Comparison of ENCODE assay signal across 8 cellular contexts in the genomic region with DNA sequence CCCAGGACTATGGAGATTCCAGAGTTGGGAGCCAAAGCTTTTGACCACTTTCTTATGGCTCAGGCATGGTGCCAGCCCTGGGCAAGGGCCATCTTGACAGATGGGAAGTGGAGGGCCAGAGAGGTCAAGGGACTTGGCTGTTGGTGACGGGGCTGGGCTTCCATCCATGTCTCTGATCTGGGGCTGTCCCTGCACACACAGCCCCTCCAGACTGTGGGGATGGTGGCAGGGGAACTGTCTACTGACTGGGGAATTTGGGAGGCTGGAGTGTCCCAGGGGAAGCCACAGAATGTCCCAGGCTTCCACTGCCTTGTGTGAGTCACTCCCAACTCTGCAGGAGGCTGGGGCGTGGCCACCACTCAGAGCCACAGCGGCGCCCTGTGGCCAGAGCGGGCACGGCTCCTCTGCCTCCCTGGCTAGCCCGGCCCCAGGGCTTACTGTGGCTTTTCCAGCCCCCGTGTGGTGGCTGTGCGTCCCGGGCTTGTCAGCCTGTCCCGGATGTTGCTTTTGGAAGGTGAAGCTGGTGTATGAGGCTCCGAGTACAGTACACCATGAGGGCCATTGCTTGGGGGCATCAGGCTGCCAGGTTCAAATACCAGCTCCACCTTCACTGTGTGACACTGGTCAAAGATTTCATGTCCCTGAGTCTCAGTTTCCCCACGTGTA. TPM values are rescaled to one million over a fixed set of nuclear protein-coding genes. Genes with fewer than 3 reads are reported as not detected.
DNase-seq lines count a peak whose midpoint lies in the region; ATAC-seq lines count a peak whose summit lies in the region.

No MANE protein-coding gene starts in this region.

- DNase-seq in GM04504 (ENCODE audit: low read depth) (peak; percentile 86), NCI-H2107 treated with DMSO at 0.1 percent for 48 hours (lab: John Stamatoyannopoulos, UW; ENCODE audit: unreplicated experiment) (peak; percentile 14), cerebellar cortex (ENCODE audit: low spot score) (peak; percentile 83), left colon (peak; percentile 86 to 93)
- DNase-seq in activated CD4-positive, CD25-positive, alpha-beta regulatory T cell treated with anti-CD3 and anti-CD28 coated beads, Interleukin-2, amount 50 U/mL, for 72 hours: peak; percentile 87
- DNase-seq in stimulated activated CD4-positive, alpha-beta T cell treated with anti-CD3 and anti-CD28 coated beads, Interleukin-1b, Interleukin-23, amount 100 ng/mL, for 1 hour (ENCODE audit: low read depth in 2 of 2): peak; percentile 40 to 74

- intact Hi-C loops in left colon (cut with DNase I, micrococcal nuclease): no loop called here

- ATAC-seq in HG02588 (IDR thresholded peaks at IDR 0.05; ENCODE audit: unreplicated experiment) (peak; percentile 73), left colon (peak; percentile 98), HG03135 (IDR thresholded peaks at IDR 0.05; ENCODE audit: unreplicated experiment) (no peak)

RNA-seq across cellular contexts. Expression of gene C22orf23, which starts 19.6 kb away (rescaled TPM):
- not detected for total RNA-seq in left colon

RNA-seq across cellular contexts. Expression of gene POLR2F, which starts 19.7 kb away (rescaled TPM):
- total RNA-seq in left colon: 10 to 100 TPM; 51.1 to 60.2 TPM

RNA-seq across cellular contexts. Expression of gene MICALL1, which starts 27.7 kb away (rescaled TPM):
- 10 to 100 TPM; 26.6 to 32.6 TPM for total RNA-seq in left colon

RNA-seq across cellular contexts. Expression of gene SOX10, which starts 50.5 kb away (rescaled TPM):
- 1 to 10 TPM; 1.5 to 3.7 TPM for total RNA-seq in left colon

Comparison
In these comparisons a context has a peak if more than half of its experiments do, and no peak if none do; other contexts are left out.
1. DNase-seq: peak in every context shown above with its lines; median percentile 90 in left colon; 87 in activated CD4-positive, CD25-positive, alpha-beta regulatory T cell treated with anti-CD3 and anti-CD28 coated beads, Interleukin-2, amount 50 U/mL, for 72 hours; 86 in GM04504; 83 in cerebellar cortex; 57 in stimulated activated CD4-positive, alpha-beta T cell treated with anti-CD3 and anti-CD28 coated beads, Interleukin-1b, Interleukin-23, amount 100 ng/mL, for 1 hour; 14 in NCI-H2107 treated with DMSO at 0.1 percent for 48 hours.